ENCODE assay signal across 10 cellular contexts in genomic region chr1:35894183-35894582, GRCh38. TPM values are rescaled to one million over a fixed set of nuclear protein-coding genes. Genes with fewer than 3 reads are reported as not detected.
DNase-seq lines count a peak whose midpoint lies in the region; ATAC-seq, FAIRE-seq and TF ChIP-seq lines count a peak whose summit lies in the region.
"Had no signal": no experiment of that assay in that cellular context is flagged by ENCODE, and none has a peak within 500 bp of the region (broad histone marks: within the 10 kb centered on the region; RNA-seq: fewer than 3 reads in every experiment).

No MANE protein-coding gene starts in this region.

- no peak for TF ChIP-seq CTCF in right lobe of liver (IDR thresholded peaks at IDR 0.05)
- no peak for TF ChIP-seq CTCF in HepG2 (CRISPR knock-in tag; IDR thresholded peaks at IDR 0.05)

- H3K4me2 ChIP-seq in HepG2 (ENCODE audit: low read depth, low read length) = no peak overlapping the region

- H3K4me1 ChIP-seq in right lobe of liver (no peaks in the 10 kb centered on the region), HepG2 (ENCODE audit: insufficient read depth, low read length) (peaks cover 1% of the 10 kb centered on the region; the same call in 1 of the 2 replicates), aorta (ENCODE audit: control insufficient read depth in 1 of 2, insufficient read depth in 2 of 2, low read length in 2 of 2) (no peaks in the 10 kb centered on the region)
- H3K4me1 ChIP-seq: tibial nerve had no signal

- H3K9me3 ChIP-seq in right lobe of liver (no peaks in the 10 kb centered on the region), HepG2 (ENCODE audit: low read length) (no peaks in the 10 kb centered on the region), aorta (ENCODE audit: control insufficient read depth, low read length) (no peaks in the 10 kb centered on the region)
- H3K9me3 ChIP-seq: tibial nerve had no signal

- peaks cover 0 to 39% (median 8%) of the 10 kb centered on the region in 4 donors for H3K36me3 ChIP-seq in right lobe of liver
- peaks cover 15 to 66% of the 10 kb centered on the region in 2 experiments for H3K36me3 ChIP-seq in HepG2 (replicated peaks in 1 of 2; ENCODE audit: control insufficient read depth in 1 of 2, insufficient read depth in 2 of 2, low read length in 2 of 2)
- peaks cover 4 to 6% of the 10 kb centered on the region in 2 donors for H3K36me3 ChIP-seq in aorta (ENCODE audit: control insufficient read depth in 1 of 2, insufficient read depth in 2 of 2, low read length in 1 of 2)
- peaks cover 45% of the 10 kb centered on the region for H3K36me3 ChIP-seq in H7 (replicated peaks; ENCODE audit: control insufficient read depth, insufficient read depth, low read length)

- H3K27ac ChIP-seq in right lobe of liver (no peak overlapping the region), HepG2 (ENCODE audit: extremely low read length, insufficient read depth, low read length) (no peak overlapping the region), aorta (ENCODE audit: low read depth in 1 of 2, low read length in 2 of 2) (no peak overlapping the region)
- H3K27ac ChIP-seq: C4-2B, tibial nerve had no signal

- H3K4me3 ChIP-seq in right lobe of liver = no peak overlapping the region
- no peak overlapping the region for H3K4me3 ChIP-seq in HepG2 (replicated peaks in 1 of 3; ENCODE audit: insufficient read depth in 1 of 3, low read depth in 2 of 3, low read length in 3 of 3)
- no peak overlapping the region for H3K4me3 ChIP-seq in aorta (ENCODE audit: low read length in 2 of 2)
- no peak overlapping the region for H3K4me3 ChIP-seq in H7 (ENCODE audit: insufficient read depth, low read depth, low read length)
- H3K4me3 ChIP-seq: tibial nerve had no signal

- no peak overlapping the region for H3K9ac ChIP-seq in HepG2 (ENCODE audit: insufficient read depth, low read depth, low read length)

- CTCF ChIA-PET in HepG2 (lab: Yijun Ruan, JAX; ENCODE audit: low intra/inter-chr PET ratio, low total read pairs) = no interaction called here

- intact Hi-C loops in right lobe of liver (cut with DNase I) (no loop called here), HepG2 (cut with micrococcal nuclease; ENCODE audit: unreplicated experiment) (no loop called here), aorta (cut with DNase I) (no loop called here)

- in situ Hi-C loops in HepG2 (cut with HindIII; ENCODE audit: extremely low pct_ligation_motif_present, low pct_unique_long_range_greater_than_20kb) = no loop called here

- H2AFZ ChIP-seq in HepG2 (ENCODE audit: low read length) = no peak overlapping the region

- no peaks in the 10 kb centered on the region for H3K27me3 ChIP-seq in right lobe of liver
- no peaks in the 10 kb centered on the region for H3K27me3 ChIP-seq in HepG2 (ENCODE audit: control insufficient read depth in 1 of 2, insufficient read depth in 2 of 2, low read length in 2 of 2)
- H3K27me3 ChIP-seq in aorta (ENCODE audit: control insufficient read depth in 1 of 2, insufficient read depth in 2 of 2, low read length in 1 of 2) = no peaks in the 10 kb centered on the region
- no peaks in the 10 kb centered on the region for H3K27me3 ChIP-seq in H7 (ENCODE audit: control insufficient read depth, insufficient read depth, low read length)
- H3K27me3 ChIP-seq: tibial nerve had no signal

- DNase-seq in right lobe of liver (peak in 1 of 3 donors; percentile 29), HepG2 (ENCODE audit: low spot score) (no peak), NOMO-1 treated with DMSO at 0.1 percent for 48 hours (lab: John Stamatoyannopoulos, UW; ENCODE audit: unreplicated experiment) (peak; percentile 92), glomerular visceral epithelial cell (ENCODE audit: extremely low spot score) (peak; percentile 17), aorta (peak in 1 of 2 donors; percentile 71), H7 (no peak), GM03348 (ENCODE audit: low spot score) (no peak)

- no peak for TF ChIP-seq RAD21 in HepG2 (CRISPR knock-in tag; IDR thresholded peaks at IDR 0.05)

- no CpG with 5 or more reads among the region's 6 CpGs for WGBS in right lobe of liver (ENCODE audit: insufficient coverage, low coverage, low lambda C conversion rate, missing lambda C conversion rate)
- WGBS in HepG2 (ENCODE audit: low lambda C conversion rate) = 98% methylated on average over 6 of the region's 6 CpGs
- 75 to 78% methylated on average over 6 of the region's 6 CpGs for WGBS in aorta, 2 donors

- no TSS peak for BruUV-seq in HepG2 (replicated peaks; lab: Mats Ljungman, UMichigan)

- H4K20me1 ChIP-seq in HepG2 (ENCODE audit: insufficient read depth, low read length) = 0 out of 2 replicates have a peak, but pooled peaks cover 2% of the 10 kb centered on the region

- no peak for TF ChIP-seq EP300 in HepG2 (IDR thresholded peaks at IDR 0.05; ENCODE audit: low read depth in 2 of 2, low read length in 2 of 2)
- no peak for TF ChIP-seq EP300 in HepG2 (CRISPR knock-in tag; IDR thresholded peaks at IDR 0.05; ENCODE audit: borderline replicate concordance)

- no peaks in the 10 kb centered on the region for H3K79me2 ChIP-seq in HepG2 (ENCODE audit: insufficient read depth, low read length)

- no peak for FAIRE-seq in HepG2 (lab: Jason Lieb, UNC)

- TF ChIP-seq POLR2A in right lobe of liver (IDR thresholded peaks at IDR 0.05) (no peak), HepG2 (IDR thresholded peaks at IDR 0.05; ENCODE audit: insufficient read depth in 1 of 2, low read depth in 2 of 2, low read length in 2 of 2) (no peak)

- ATAC-seq in right lobe of liver (peak; percentile 56 to 77 (median 68)), HepG2 (no peak), aorta (ENCODE audit: low FRiP score) (peak; percentile 38), HG03139 (IDR thresholded peaks at IDR 0.05; ENCODE audit: unreplicated experiment) (no peak)

- POLR2A ChIA-PET in HepG2 (lab: Yijun Ruan, JAX) = no interaction called here

TF ChIP-seq in HepG2, 621 proteins besides CTCF, POLR2A, EP300 and RAD21 (continues in another document):
- TF ChIP-seq EEA1 (CRISPR knock-in tag; IDR thresholded peaks at IDR 0.05; ENCODE audit: borderline replicate concordance) = no peak

RNA-seq across cellular contexts. Expression of gene AGO1, which starts 11.2 kb away (rescaled TPM):
- total RNA-seq in right lobe of liver (10 to 100 TPM in 5 of 6 experiments, 1 to 10 TPM in 1; 8.7 to 11.2 (median 10.5) TPM), HepG2 (2016; rRNA removed; fragmentation: Illumina TruSeq; extraction: Trizol) (18.6 and 24.6 TPM in 2 replicates), aorta (10 to 100 TPM; 27.7 to 33.9 TPM)
- total RNA-seq in HepG2 (2016; cell fraction: cytosol; rRNA removed; fragmentation: Illumina TruSeq; extraction: Trizol; ENCODE audit: low read depth) = 2.3 and 2.6 TPM in 2 replicates
- 17.7 and 19.0 TPM in 2 replicates for total RNA-seq in HepG2 (2016; cell fraction: insoluble cytoplasmic fraction; rRNA removed; fragmentation: Illumina TruSeq; extraction: Trizol)
- total RNA-seq in HepG2 (2016; cell fraction: membrane; rRNA removed; fragmentation: Illumina TruSeq; extraction: Trizol) = 14.3 and 15.4 TPM in 2 replicates
- 13.4 and 15.9 TPM in 2 replicates for total RNA-seq in HepG2 (2016; cell fraction: nucleus; rRNA removed; fragmentation: Illumina TruSeq; extraction: Trizol)
- polyA plus RNA-seq in HepG2 (2011; rRNA removed) (8.3 and 9.2 TPM in 2 replicates), aorta (1 to 10 TPM; 4.3 to 4.4 TPM)
- 6.9 and 7.6 TPM in 2 replicates for polyA plus RNA-seq in HepG2 (2011; cell fraction: cytosol; rRNA removed)
- 14.5 and 14.6 TPM in 2 replicates for polyA plus RNA-seq in HepG2 (2011; cell fraction: nucleus; rRNA removed)
- 6.5 and 8.6 TPM in 2 replicates for polyA plus RNA-seq in HepG2 (2012)
- polyA plus RNA-seq in HepG2 (2016; cell fraction: cytosol; fragmentation: Illumina TruSeq; extraction: Trizol; ENCODE audit: low read depth) = 1.6 and 1.7 TPM in 2 replicates
- 10.9 and 13.4 TPM in 2 replicates for polyA plus RNA-seq in HepG2 (2016; cell fraction: insoluble cytoplasmic fraction; fragmentation: Illumina TruSeq; extraction: Trizol; ENCODE audit: low read depth)
- 6.6 and 6.7 TPM in 2 replicates for polyA plus RNA-seq in HepG2 (2016; cell fraction: membrane; fragmentation: Illumina TruSeq; extraction: Trizol; ENCODE audit: low read depth)
- polyA plus RNA-seq in HepG2 (2016; cell fraction: nucleus; fragmentation: Illumina TruSeq; extraction: Trizol; ENCODE audit: insufficient read depth, low read depth) = 12.8 and 14.3 TPM in 2 replicates
- polyA minus RNA-seq in HepG2 (2011; rRNA and poly(A)+ RNA removed; ENCODE audit: low replicate concordance) = 34.4 and 42.3 TPM in 2 replicates
- polyA minus RNA-seq in HepG2 (2011; cell fraction: cytosol; rRNA and poly(A)+ RNA removed) = 14.7 and 17.8 TPM in 2 replicates
- 11.6 and 13.8 TPM in 2 replicates for polyA minus RNA-seq in HepG2 (2011; cell fraction: nucleus; rRNA and poly(A)+ RNA removed)
- 64.6 and 76.1 TPM in 2 replicates for total RNA-seq in H7 (2014; rRNA removed; shearing (Covaris generic))

RNA-seq across cellular contexts. Expression of gene AGO3, which starts 36.7 kb away (rescaled TPM):
- 10 to 100 TPM in 5 of 6 experiments, 1 to 10 TPM in 1; 7.0 to 16.2 (median 13.1) TPM for total RNA-seq in right lobe of liver
- 21.2 and 23.8 TPM in 2 replicates for total RNA-seq in HepG2 (2016; rRNA removed; fragmentation: Illumina TruSeq; extraction: Trizol)
- 18.8 and 19.1 TPM in 2 replicates for total RNA-seq in HepG2 (2016; cell fraction: cytosol; rRNA removed; fragmentation: Illumina TruSeq; extraction: Trizol; ENCODE audit: low read depth)
- total RNA-seq in HepG2 (2016; cell fraction: insoluble cytoplasmic fraction; rRNA removed; fragmentation: Illumina TruSeq; extraction: Trizol) = 18.1 and 18.5 TPM in 2 replicates
- total RNA-seq in HepG2 (2016; cell fraction: membrane; rRNA removed; fragmentation: Illumina TruSeq; extraction: Trizol) = 13.2 and 16.2 TPM in 2 replicates
- 21.1 and 24.9 TPM in 2 replicates for total RNA-seq in HepG2 (2016; cell fraction: nucleus; rRNA removed; fragmentation: Illumina TruSeq; extraction: Trizol)
- polyA plus RNA-seq in HepG2 (2011; rRNA removed) = 18.3 and 27.1 TPM in 2 replicates
- 8.7 and 8.8 TPM in 2 replicates for polyA plus RNA-seq in HepG2 (2011; cell fraction: cytosol; rRNA removed)
- polyA plus RNA-seq in HepG2 (2011; cell fraction: nucleus; rRNA removed) = 21.0 and 23.7 TPM in 2 replicates
- 7.9 and 8.4 TPM in 2 replicates for polyA plus RNA-seq in HepG2 (2012)
- 3.3 and 5.3 TPM in 2 replicates for polyA plus RNA-seq in HepG2 (2016; cell fraction: cytosol; fragmentation: Illumina TruSeq; extraction: Trizol; ENCODE audit: low read depth)
- 9.8 and 10.6 TPM in 2 replicates for polyA plus RNA-seq in HepG2 (2016; cell fraction: insoluble cytoplasmic fraction; fragmentation: Illumina TruSeq; extraction: Trizol; ENCODE audit: low read depth)
- polyA plus RNA-seq in HepG2 (2016; cell fraction: membrane; fragmentation: Illumina TruSeq; extraction: Trizol; ENCODE audit: low read depth) = 6.5 and 7.6 TPM in 2 replicates
- 18.1 and 18.8 TPM in 2 replicates for polyA plus RNA-seq in HepG2 (2016; cell fraction: nucleus; fragmentation: Illumina TruSeq; extraction: Trizol; ENCODE audit: insufficient read depth, low read depth)
- 99.7 and 150 TPM in 2 replicates for polyA minus RNA-seq in HepG2 (2011; rRNA and poly(A)+ RNA removed; ENCODE audit: low replicate concordance)
- 17.3 and 19.3 TPM in 2 replicates for polyA minus RNA-seq in HepG2 (2011; cell fraction: cytosol; rRNA and poly(A)+ RNA removed)
- 61.3 and 78.4 TPM in 2 replicates for polyA minus RNA-seq in HepG2 (2011; cell fraction: nucleus; rRNA and poly(A)+ RNA removed)
- 10 to 100 TPM; 48.1 to 50.4 TPM for total RNA-seq in aorta
- polyA plus RNA-seq in aorta = 1 to 10 TPM; 1.1 to 4.2 TPM
- total RNA-seq in H7 (2014; rRNA removed; shearing (Covaris generic)) = 28.5 and 35.3 TPM in 2 replicates

Comparison
In these comparisons a context has a peak if more than half of its experiments do, and no peak if none do; other contexts are left out.
1. ATAC-seq: peak in right lobe of liver (4 of 4) and aorta (single experiment); none in HepG2 (single experiment) and HG03139 (single experiment).
2. DNase-seq: peak in NOMO-1 treated with DMSO at 0.1 percent for 48 hours (single experiment) and glomerular visceral epithelial cell (single experiment); none in HepG2 (single experiment), H7 (single experiment) and GM03348 (single experiment).